Comparison of ENCODE assay signal across 8 cellular contexts in the genomic region with DNA sequence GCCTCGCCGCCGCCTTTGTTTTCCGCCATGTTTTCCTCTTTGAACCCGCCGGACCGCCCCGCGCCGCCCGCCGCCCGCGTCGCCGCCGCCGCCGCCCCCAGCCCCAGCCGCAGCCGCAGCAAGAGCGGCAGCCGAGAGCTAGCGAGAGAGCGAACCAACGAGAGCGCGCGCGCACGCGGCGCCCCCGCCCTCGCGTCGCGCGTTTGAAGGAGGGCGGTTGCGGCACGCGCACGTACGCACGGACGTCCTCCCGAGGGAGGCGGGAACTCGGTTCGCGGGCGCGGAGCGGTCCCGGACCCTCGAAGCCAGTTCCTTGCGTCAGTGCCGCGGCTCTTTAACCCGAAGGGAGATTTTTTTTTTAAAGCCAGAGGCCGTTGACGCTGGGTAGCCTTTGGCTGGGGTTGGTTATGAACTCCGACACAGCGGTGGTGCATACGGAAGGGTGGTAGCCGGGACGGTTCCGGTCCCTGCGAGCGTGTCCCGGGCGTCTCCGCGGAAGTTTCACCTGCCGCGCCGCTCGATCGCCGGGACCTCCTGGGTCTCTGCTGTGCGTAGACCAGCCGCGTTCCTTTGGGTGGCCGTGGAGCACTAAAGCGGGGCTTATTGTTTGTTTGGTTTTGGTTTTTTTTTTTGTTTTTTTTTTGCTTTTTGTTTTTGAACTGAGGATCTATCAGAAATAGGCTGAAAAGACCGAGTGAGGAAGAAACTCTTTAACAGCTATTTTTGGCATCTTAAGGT. TPM values are rescaled to one million over a fixed set of nuclear protein-coding genes. Genes with fewer than 3 reads are reported as not detected.
DNase-seq lines count a peak whose midpoint lies in the region; ATAC-seq and TF ChIP-seq lines count a peak whose summit lies in the region.

TSS of gene TRIM33 (minus strand) at position 156 of the 738 bp plus-strand sequence. CDS start at position 29, 127 bp downstream.

- TF ChIP-seq POLR2A in GM19193 (IDR thresholded peaks at IDR 0.05; ENCODE audit: extremely low read depth, insufficient read depth, insufficient read length), result peak; percentile 92

- POLR2A ChIA-PET in activated CD4-positive, alpha-beta T cell treated with anti-CD3 and anti-CD28 coated beads for 36 hours (lab: Charles Lee), result interaction anchor here (1.3 kb wide), 1 partner anchor 246 kb away, joined by 4 read pairs; the partner anchor contains the start of gene CSDE1

- peak within 1 kb of the TSS; percentile 81 for H3K4me3 Mint-ChIP-seq in activated CD4-positive, alpha-beta T cell treated with anti-CD3 and anti-CD28 coated beads for 36 hours

- H3K27me3 Mint-ChIP-seq in activated CD4-positive, alpha-beta T cell treated with anti-CD3 and anti-CD28 coated beads for 36 hours, result no peaks in the 10 kb centered on the region

- CTCF ChIA-PET in activated CD4-positive, alpha-beta T cell treated with anti-CD3 and anti-CD28 coated beads for 36 hours (lab: Charles Lee), result interaction anchor here (0.6 to 1.4 kb wide), 5 partner anchors 12 to 198 kb away, joined by 3 to 5 read pairs (median 3); no protein-coding TSS in a partner anchor

- no peaks in the 10 kb centered on the region for H3K9me3 Mint-ChIP-seq in activated CD4-positive, alpha-beta T cell treated with anti-CD3 and anti-CD28 coated beads for 36 hours (ENCODE audit: low read depth)

- DNase-seq in Ammon's horn (ENCODE audit: low spot score), result peak; percentile 96
- peak; percentile 75 for DNase-seq in NCI-H460 (ENCODE audit: extremely low read depth, low read depth)
- DNase-seq in activated CD4-positive, alpha-beta T cell treated with anti-CD3 and anti-CD28 coated beads for 36 hours, result peak; percentile 95
- DNase-seq in choroid plexus epithelial cell (ENCODE audit: low read depth), result peak; percentile 95
- DNase-seq in kidney glomerular epithelial cell (lab: John Stamatoyannopoulos, UW), result peak; percentile 85
- DNase-seq in stimulated activated CD4-positive, alpha-beta T cell treated with anti-CD3 and anti-CD28 coated beads, Interleukin-15, amount 100 ng/mL, for 48 hours (ENCODE audit: low read depth in 2 of 2), result peak; percentile 79 to 88

- H3K27ac Mint-ChIP-seq in activated CD4-positive, alpha-beta T cell treated with anti-CD3 and anti-CD28 coated beads for 36 hours, result peak within 1 kb of the TSS; percentile 98

- intact Hi-C loops in activated CD4-positive, alpha-beta T cell treated with anti-CD3 and anti-CD28 coated beads for 36 hours (cut with DNase I, micrococcal nuclease), result loop anchor here (1.0 to 5.0 kb wide), 17 partner anchors 20 to 1555 kb away; partner anchors contain the start of genes BCAS2 (in 2 of the 2), DCLRE1B (in 2 of the 2), DENND2C (in 2 of the 2) and CSDE1 (in 1 of the 2)

- H3K4me1 Mint-ChIP-seq in activated CD4-positive, alpha-beta T cell treated with anti-CD3 and anti-CD28 coated beads for 36 hours, result peaks cover 43% of the 10 kb centered on the region

- no peak for TF ChIP-seq CTCF in choroid plexus epithelial cell (conservative IDR thresholded peaks at IDR 0.05; ENCODE audit: low read depth, low read length)

- peak; percentile 85 for ATAC-seq in HG03432 (IDR thresholded peaks at IDR 0.05; ENCODE audit: unreplicated experiment)
- ATAC-seq in activated CD4-positive, alpha-beta T cell treated with anti-CD3 and anti-CD28 coated beads for 36 hours, result peak; percentile 77

- H3K4me3 ChIP-seq in choroid plexus epithelial cell (ENCODE audit: low read depth, low read length), result peak within 1 kb of the TSS; percentile 99

- peaks cover 23% of the 10 kb centered on the region for H3K36me3 Mint-ChIP-seq in activated CD4-positive, alpha-beta T cell treated with anti-CD3 and anti-CD28 coated beads for 36 hours (ENCODE audit: low read depth)

RNA-seq across cellular contexts. Expression of gene TRIM33, which starts in this region (rescaled TPM):
- 15.2 and 18.4 TPM in 2 replicates for total RNA-seq in NCI-H460 (2014; rRNA removed; shearing (Covaris generic))
- polyA plus RNA-seq in NCI-H460 (2014; cell fraction: nucleus; rRNA removed), result 10.4 and 16.2 TPM in 2 replicates
- total RNA-seq in activated CD4-positive, alpha-beta T cell treated with anti-CD3 and anti-CD28 coated beads for 36 hours, result 10 to 100 TPM; 32.5 to 41.6 TPM

Comparison
In these comparisons a context has a peak if more than half of its experiments do, and no peak if none do; other contexts are left out.
1. Peak in every context shown above with its lines: DNase-seq, ATAC-seq and H3K4me3 ChIP-seq.